Comparison of ENCODE assay signal across 18 cellular contexts in the genomic region with DNA sequence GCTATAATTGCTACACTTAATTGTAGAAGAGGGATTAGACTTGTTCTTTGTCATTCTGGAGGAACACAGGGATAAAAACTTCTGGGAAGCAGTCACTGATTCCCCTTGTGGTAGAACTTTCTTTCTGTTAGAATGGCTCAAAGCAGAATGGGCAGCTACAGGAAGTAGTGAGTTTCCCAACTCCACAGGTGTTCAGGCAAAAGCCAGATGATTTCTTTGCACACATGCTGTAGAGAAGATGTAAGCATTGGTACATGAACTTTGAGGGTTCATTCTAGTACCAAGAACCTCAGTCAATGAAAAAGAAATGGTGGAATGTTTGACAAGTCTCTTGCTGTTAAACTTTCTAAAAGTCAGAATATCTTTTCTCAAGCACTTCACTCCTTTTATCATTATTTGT.
"Had no signal": no experiment of that assay in that cellular context is flagged by ENCODE, and none has a peak within 500 bp of the region (broad histone marks: within the 10 kb centered on the region; RNA-seq: fewer than 3 reads in every experiment).

No MANE protein-coding gene starts in this region.

- DNase-seq: activated CD4-positive, alpha-beta memory T cell treated with anti-CD3 and anti-CD28 coated beads for 36 hours; activated CD4-positive, alpha-beta T cell treated with anti-CD3 and anti-CD28 coated beads for 1 hour; activated CD8-positive, alpha-beta memory T cell treated with anti-CD3 and anti-CD28 coated beads, Interleukin-2, amount 10 ng/mL, durations not matched to agents 7 days and 5 days; activated effector memory CD4-positive, alpha-beta T cell treated with Interleukin-2 at 50 U/mL for 16 hours; activated T-cell treated with anti-CD3 and anti-CD28 coated beads, Interleukin-2, amount 50 U/mL, for 4 hours; amniotic stem cell; central memory CD4-positive, alpha-beta T cell; cortex of kidney; effector CD8-positive, alpha-beta T cell; heart right ventricle; left colon; lower lobe of right lung; pancreas; stimulated activated CD4-positive, alpha-beta T cell treated with anti-CD3 and anti-CD28 coated beads, Interleukin-12 subunit alpha, Interleukin-12 subunit beta, amount 100 ng/mL, for 4 hours; stimulated activated CD4-positive, alpha-beta T cell treated with anti-CD3 and anti-CD28 coated beads, Interleukin-2, amount 100 ng/mL, for 24 hours had no signal

- H3K4me3 ChIP-seq: gastroesophageal sphincter, heart right ventricle, lower lobe of right lung, pancreas had no signal

- H3K27me3 ChIP-seq: gastroesophageal sphincter, heart right ventricle, pancreas had no signal

- H3K27ac ChIP-seq: epithelial cell of prostate, gastroesophageal sphincter, heart right ventricle, lower lobe of right lung, pancreas had no signal

- ATAC-seq: activated CD8-positive, alpha-beta memory T cell treated with anti-CD3 and anti-CD28 coated beads, Interleukin-2, amount 10 ng/mL, durations not matched to agents 7 days and 5 days; activated naive CD4-positive, alpha-beta T cell treated with anti-CD3 and anti-CD28 coated beads, Interleukin-2, amount 50 U/mL, for 72 hours; activated T-cell treated with anti-CD3 and anti-CD28 coated beads, Interleukin-2, amount 50 U/mL, for 4 hours; gastroesophageal sphincter; heart right ventricle; left colon; lower lobe of right lung; pancreas had no signal

- H3K9me3 ChIP-seq: gastroesophageal sphincter, heart right ventricle, lower lobe of right lung, pancreas had no signal
